31 cellular contexts compared by ENCODE assay signal in genomic region chr3:123769360-123769743, GRCh38.
"Had no signal": no experiment of that assay in that cellular context is flagged by ENCODE, and none has a peak within 500 bp of the region (broad histone marks: within the 10 kb centered on the region; RNA-seq: fewer than 3 reads in every experiment).

No MANE protein-coding gene starts in this region.

- H3K27ac Mint-ChIP-seq: activated naive CD4-positive, alpha-beta T cell treated with anti-CD3 and anti-CD28 coated beads, Interleukin-2, amount 10 ng/mL, durations not matched to agents 7 days and 5 days; activated naive CD8-positive, alpha-beta T cell treated with anti-CD3 and anti-CD28 coated beads, Interleukin-2, amount 10 ng/mL, durations not matched to agents 7 days and 5 days; activated T-helper 1 cell treated with anti-CD3 and anti-CD28 coated beads, Interleukin-12 subunit alpha, Interleukin-12 subunit beta, Interleukin-2, Interleukin-4 antibody, amounts not matched to agents 30 ng/mL and 10 ng/mL and 1 ng/mL, durations not matched to agents 14 hours and 24 hours and 36 hours; dendritic cell treated with granulocyte-macrophage colony-stimulating factor and Interleukin-4, amounts not matched to agents 40 ng/mL and 50 ng/mL, for 4 days; endodermal cell; memory B cell; natural killer cell treated with Interleukin-12 subunit alpha and Interleukin-12 subunit beta and Interleukin-15 and Interleukin-18, amount 100 ng/mL, for 72 hours; progenitor cell of endocrine pancreas; stimulated activated memory B cell treated with anti-CD40 and anti-IgM and Interleukin-4, amounts not matched to agents 10 μg/mL and 1 μg/mL and 100 μg/mL, for 72 hours; T-helper 17 cell had no signal

- H3K36me3 ChIP-seq: esophagus squamous epithelium, neutrophil, ovary, sigmoid colon, stomach, thyroid gland, upper lobe of left lung, WERI-Rb-1 had no signal

- H3K27me3 ChIP-seq: esophagus squamous epithelium, neutrophil, sigmoid colon, stomach, thyroid gland, upper lobe of left lung had no signal

- H3K9me3 ChIP-seq: esophagus squamous epithelium, neutrophil, ovary, sigmoid colon, stomach, thyroid gland, upper lobe of left lung had no signal

- H3K4me1 ChIP-seq: thyroid gland had no signal

- H3K4me3 Mint-ChIP-seq: activated naive CD4-positive, alpha-beta T cell treated with anti-CD3 and anti-CD28 coated beads, Interleukin-2, amount 10 ng/mL, durations not matched to agents 7 days and 5 days; activated naive CD8-positive, alpha-beta T cell treated with anti-CD3 and anti-CD28 coated beads, Interleukin-2, amount 10 ng/mL, durations not matched to agents 7 days and 5 days; activated T-helper 1 cell treated with anti-CD3 and anti-CD28 coated beads, Interleukin-12 subunit alpha, Interleukin-12 subunit beta, Interleukin-2, Interleukin-4 antibody, amounts not matched to agents 30 ng/mL and 10 ng/mL and 1 ng/mL, durations not matched to agents 14 hours and 24 hours and 36 hours; dendritic cell treated with granulocyte-macrophage colony-stimulating factor and Interleukin-4, amounts not matched to agents 40 ng/mL and 50 ng/mL, for 4 days; endodermal cell; memory B cell; natural killer cell treated with Interleukin-12 subunit alpha and Interleukin-12 subunit beta and Interleukin-15 and Interleukin-18, amount 100 ng/mL, for 72 hours; stimulated activated memory B cell treated with anti-CD40 and anti-IgM and Interleukin-4, amounts not matched to agents 10 μg/mL and 1 μg/mL and 100 μg/mL, for 72 hours; T-helper 17 cell had no signal

- H3K27me3 Mint-ChIP-seq: dendritic cell treated with granulocyte-macrophage colony-stimulating factor and Interleukin-4, amounts not matched to agents 40 ng/mL and 50 ng/mL, for 4 days had no signal

- H3K4me3 ChIP-seq: esophagus squamous epithelium, ovary, sigmoid colon, stomach, thyroid gland, upper lobe of left lung had no signal

- H3K4me1 Mint-ChIP-seq: activated naive CD4-positive, alpha-beta T cell treated with anti-CD3 and anti-CD28 coated beads, Interleukin-2, amount 10 ng/mL, durations not matched to agents 7 days and 5 days; activated naive CD8-positive, alpha-beta T cell treated with anti-CD3 and anti-CD28 coated beads, Interleukin-2, amount 10 ng/mL, durations not matched to agents 7 days and 5 days; memory B cell; stimulated activated memory B cell treated with anti-CD40 and anti-IgM and Interleukin-4, amounts not matched to agents 10 μg/mL and 1 μg/mL and 100 μg/mL, for 72 hours; T-helper 17 cell had no signal

- DNase-seq: activated CD4-positive, alpha-beta T cell treated with anti-CD3 and anti-CD28 coated beads for 48 hours; activated CD4-positive, alpha-beta T cell treated with anti-CD3 and anti-CD28 coated beads, Interleukin-2, amount 50 U/mL, for 48 hours; activated CD8-positive, alpha-beta memory T cell treated with anti-CD3 and anti-CD28 coated beads for 24 hours; activated effector memory CD4-positive, alpha-beta T cell treated with anti-CD3 and anti-CD28 coated beads, Interleukin-2, amount 50 U/mL, for 16 hours; activated naive CD4-positive, alpha-beta T cell treated with anti-CD3 and anti-CD28 coated beads, Interleukin-2, amount 10 ng/mL, durations not matched to agents 7 days and 5 days; activated naive CD8-positive, alpha-beta T cell treated with anti-CD3 and anti-CD28 coated beads, Interleukin-2, amount 10 ng/mL, durations not matched to agents 7 days and 5 days; activated T-cell treated with anti-CD3 and anti-CD28 coated beads, Interleukin-2, amount 50 U/mL, for 1 hour; central memory CD4-positive, alpha-beta T cell; endodermal cell; esophagus squamous epithelium; islet precursor cell; ovary; sigmoid colon; small intestine; stimulated activated CD4-positive, alpha-beta T cell treated with anti-CD3 and anti-CD28 coated beads, Interleukin-1b, Interleukin-23, amount 100 ng/mL, for 48 hours; stimulated activated CD4-positive, alpha-beta T cell treated with anti-CD3 and anti-CD28 coated beads, Interleukin-4, amount 100 ng/mL, for 4 hours; stimulated activated CD8-positive, alpha-beta memory T cell treated with anti-CD3 and anti-CD28 coated beads, Interleukin-4, amount 100 ng/mL, for 48 hours; stomach; T-helper 17 cell; T1000; thyroid gland; upper lobe of left lung; WERI-Rb-1 had no signal

- H3K36me3 Mint-ChIP-seq: activated naive CD4-positive, alpha-beta T cell treated with anti-CD3 and anti-CD28 coated beads, Interleukin-2, amount 10 ng/mL, durations not matched to agents 7 days and 5 days; activated naive CD8-positive, alpha-beta T cell treated with anti-CD3 and anti-CD28 coated beads, Interleukin-2, amount 10 ng/mL, durations not matched to agents 7 days and 5 days; memory B cell; natural killer cell treated with Interleukin-12 subunit alpha and Interleukin-12 subunit beta and Interleukin-15 and Interleukin-18, amount 100 ng/mL, for 72 hours; stimulated activated memory B cell treated with anti-CD40 and anti-IgM and Interleukin-4, amounts not matched to agents 10 μg/mL and 1 μg/mL and 100 μg/mL, for 72 hours had no signal

- H3K9me3 Mint-ChIP-seq: activated naive CD4-positive, alpha-beta T cell treated with anti-CD3 and anti-CD28 coated beads, Interleukin-2, amount 10 ng/mL, durations not matched to agents 7 days and 5 days; activated naive CD8-positive, alpha-beta T cell treated with anti-CD3 and anti-CD28 coated beads, Interleukin-2, amount 10 ng/mL, durations not matched to agents 7 days and 5 days; activated T-helper 1 cell treated with anti-CD3 and anti-CD28 coated beads, Interleukin-12 subunit alpha, Interleukin-12 subunit beta, Interleukin-2, Interleukin-4 antibody, amounts not matched to agents 30 ng/mL and 10 ng/mL and 1 ng/mL, durations not matched to agents 14 hours and 24 hours and 36 hours; dendritic cell treated with granulocyte-macrophage colony-stimulating factor and Interleukin-4, amounts not matched to agents 40 ng/mL and 50 ng/mL, for 4 days; endodermal cell; memory B cell; natural killer cell treated with Interleukin-12 subunit alpha and Interleukin-12 subunit beta and Interleukin-15 and Interleukin-18, amount 100 ng/mL, for 72 hours; stimulated activated memory B cell treated with anti-CD40 and anti-IgM and Interleukin-4, amounts not matched to agents 10 μg/mL and 1 μg/mL and 100 μg/mL, for 72 hours had no signal

- ATAC-seq: activated CD4-positive, CD25-positive, alpha-beta regulatory T cell treated with anti-CD3 and anti-CD28 coated beads, Interleukin-2, amount 50 U/mL, for 24 hours; natural killer cell treated with Interleukin-12 subunit alpha and Interleukin-12 subunit beta and Interleukin-15 and Interleukin-18, amount 100 ng/mL, for 72 hours; stimulated activated memory B cell treated with anti-CD40 and anti-IgM and Interleukin-4, amounts not matched to agents 10 μg/mL and 1 μg/mL and 100 μg/mL, for 72 hours; T-helper 17 cell had no signal

- H3K27ac ChIP-seq: esophagus squamous epithelium, neutrophil, ovary, stomach, thyroid gland, WERI-Rb-1 had no signal
